ENCODE assay signal across 30 cellular contexts in the genomic region with DNA sequence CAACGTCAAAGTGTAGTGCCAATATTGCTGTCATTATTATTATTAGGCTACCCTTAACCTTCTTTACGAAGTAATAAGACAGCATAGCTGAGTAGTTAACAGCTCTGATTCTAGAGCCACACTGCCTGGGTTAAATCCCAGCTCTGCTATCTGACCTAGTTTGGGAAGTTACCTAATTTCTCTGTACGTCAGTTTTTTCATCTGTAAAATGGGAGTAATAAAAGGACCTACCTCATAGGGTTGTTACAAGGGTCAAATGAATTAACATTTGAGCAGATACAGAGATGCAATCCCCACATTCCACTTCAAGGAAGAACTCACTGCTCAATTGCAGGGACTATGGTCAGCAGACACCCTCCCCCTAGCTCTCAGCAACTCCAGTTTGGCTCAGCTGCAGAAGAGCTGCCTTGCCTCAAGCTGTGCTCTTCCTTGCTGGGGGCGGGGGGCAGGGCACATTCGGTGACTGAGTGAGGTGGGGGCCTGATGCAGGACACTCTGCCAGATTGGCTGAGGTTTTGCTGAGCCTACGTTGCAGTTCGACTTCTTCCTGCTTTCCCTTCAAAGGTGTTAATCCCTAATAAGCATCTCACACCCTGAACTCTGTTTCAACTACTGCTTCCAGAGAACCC.
"Had no signal": no experiment of that assay in that cellular context is flagged by ENCODE, and none has a peak within 500 bp of the region (broad histone marks: within the 10 kb centered on the region; RNA-seq: fewer than 3 reads in every experiment).

No MANE protein-coding gene starts in this region.

- ATAC-seq: activated CD8-positive, alpha-beta T cell treated with anti-CD3 and anti-CD28 coated beads for 36 hours; activated T-cell treated with anti-CD3 and anti-CD28 coated beads, Interleukin-2, amount 50 U/mL, for 4 hours; activated T-helper 17 cell treated with anti-CD3 and anti-CD28 coated beads, Interleukin-2, amount 50 U/mL, for 72 hours; body of pancreas; gastrocnemius medialis; right cardiac atrium; stimulated activated naive CD8-positive, alpha-beta T cell treated with anti-CD3 and anti-CD28 coated beads, Interleukin-15, Interleukin-2, amounts not matched to agents 100 U/mL and 50 U/mL, for 24 hours; T-helper 17 cell had no signal

- FAIRE-seq: colon, endometrium, kidney had no signal

- H3K27ac ChIP-seq: body of pancreas, epithelial cell of prostate, gastrocnemius medialis, spleen, testis, transverse colon had no signal

- H3K4me3 ChIP-seq: body of pancreas, gastrocnemius medialis, spleen, testis, transverse colon had no signal

- H3K36me3 ChIP-seq: gastrocnemius medialis, spleen, transverse colon had no signal

- H3K9me3 ChIP-seq: body of pancreas, gastrocnemius medialis, spleen, testis, transverse colon had no signal

- H3K4me1 ChIP-seq: body of pancreas, spleen, testis had no signal

- DNase-seq: activated CD4-positive, alpha-beta T cell treated with anti-CD3 and anti-CD28 coated beads for 1 hour; activated CD4-positive, alpha-beta T cell treated with anti-CD3 and anti-CD28 coated beads, Interleukin-2, amount 50 U/mL, for 1 hour; activated CD8-positive, alpha-beta T cell treated with anti-CD3 and anti-CD28 coated beads for 36 hours; activated naive CD4-positive, alpha-beta T cell; activated T-cell treated with anti-CD3 and anti-CD28 coated beads, Interleukin-2, amount 50 U/mL, for 4 hours; anterior cingulate cortex; body of pancreas; dermis blood vessel endothelial cell; effector CD4-positive, alpha-beta T cell; gastrocnemius medialis; glutamatergic neuron; immature natural killer cell; kidney; left colon; mammary epithelial cell; naive B cell; nephron progenitor cell; occipital lobe; right cardiac atrium; spleen; stimulated activated CD4-positive, alpha-beta T cell treated with anti-CD3 and anti-CD28 coated beads, Interleukin-4, amount 100 ng/mL, for 1 hour; stimulated activated naive CD8-positive, alpha-beta T cell treated with anti-CD3 and anti-CD28 coated beads, Interleukin-15, Interleukin-2, amounts not matched to agents 100 U/mL and 50 U/mL, for 24 hours; T-helper 17 cell; T1000; testis; transverse colon had no signal

- H3K27me3 ChIP-seq: body of pancreas, gastrocnemius medialis, testis, transverse colon had no signal
